Comparison of ENCODE assay signal across 18 cellular contexts in the genomic region with DNA sequence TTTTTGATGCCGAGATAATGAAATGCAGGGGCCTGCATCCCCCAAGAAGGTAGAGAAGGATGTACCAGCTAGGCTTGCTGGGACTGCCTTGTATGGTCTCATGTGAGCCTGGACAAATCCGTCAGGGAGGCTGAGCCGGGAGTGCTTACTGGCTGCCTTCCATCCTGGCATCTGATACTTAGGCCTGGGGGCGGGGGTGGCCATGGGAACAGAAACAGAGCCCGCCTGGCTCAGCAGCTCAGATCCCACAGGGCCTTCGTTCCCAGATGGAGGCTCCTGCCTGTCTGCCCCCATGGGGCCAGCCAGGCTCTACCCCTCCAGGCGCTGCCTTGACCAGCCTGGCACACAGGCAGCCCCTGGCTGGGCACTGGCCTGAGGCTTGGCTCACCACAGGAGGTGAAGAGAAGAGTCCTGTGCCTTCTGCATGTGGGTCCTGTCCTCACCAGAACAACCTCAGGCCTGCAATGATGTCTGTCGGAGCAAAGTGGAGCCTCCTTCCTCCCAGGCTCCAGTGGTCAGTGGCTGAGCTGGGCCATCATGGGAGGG. TPM values are rescaled to one million over a fixed set of nuclear protein-coding genes. Genes with fewer than 3 reads are reported as not detected.
DNase-seq lines count a peak whose midpoint lies in the region; ATAC-seq and TF ChIP-seq lines count a peak whose summit lies in the region.
"Had no signal": no experiment of that assay in that cellular context is flagged by ENCODE, and none has a peak within 500 bp of the region (broad histone marks: within the 10 kb centered on the region; RNA-seq: fewer than 3 reads in every experiment).

No MANE protein-coding gene starts in this region.

- H3K4me1 ChIP-seq in right atrium auricular region (no peaks in the 10 kb centered on the region), right cardiac atrium (ENCODE audit: control insufficient read depth, insufficient read depth, low read length) (no peaks in the 10 kb centered on the region), foreskin keratinocyte (no peaks in the 10 kb centered on the region), prostate gland (replicated peaks) (no peaks in the 10 kb centered on the region)
- H3K4me1 ChIP-seq: adrenal gland, heart left ventricle, neural progenitor cell had no signal

- H3K4me1 Mint-ChIP-seq in brain (peaks cover 30% of the 10 kb centered on the region), mesothelial cell of epicardium (peaks cover 39% of the 10 kb centered on the region)

- DNase-seq in right atrium auricular region (ENCODE audit: low spot score) (peak; percentile 54), right cardiac atrium (no peak), mesothelial cell of epicardium (ENCODE audit: low spot score in 2 of 2, unreplicated experiment in 2 of 2) (peak in 1 of 2 experiments; percentile 37), foreskin keratinocyte (no peak), prostate gland (ENCODE audit: low spot score) (no peak), left ventricle myocardium superior (no peak)
- DNase-seq: activated T-cell treated with anti-CD3 and anti-CD28 coated beads, Interleukin-2, amount 50 U/mL, for 1 hour; DMS153; heart left ventricle; NCI-H187 had no signal

- no peak for TF ChIP-seq CTCF in right atrium auricular region (IDR thresholded peaks at IDR 0.05)
- TF ChIP-seq CTCF in brain (conservative IDR thresholded peaks at IDR 0.05) = no peak
- no peak for TF ChIP-seq CTCF in mesothelial cell of epicardium (IDR thresholded peaks at IDR 0.05; ENCODE audit: unreplicated experiment)
- TF ChIP-seq CTCF in foreskin keratinocyte (conservative IDR thresholded peaks at IDR 0.05) = no peak
- no peak for TF ChIP-seq CTCF in prostate gland (IDR thresholded peaks at IDR 0.05)

- ATAC-seq in right cardiac atrium (no peak), foreskin keratinocyte (no peak), GM19351 (IDR thresholded peaks at IDR 0.05; ENCODE audit: unreplicated experiment) (no peak), left ventricle myocardium superior (no peak)
- ATAC-seq: activated CD4-positive, CD25-positive, alpha-beta regulatory T cell treated with anti-CD3 and anti-CD28 coated beads, Interleukin-2, amount 50 U/mL, for 24 hours; K562; left colon had no signal

- H3K9me3 Mint-ChIP-seq in brain = peaks cover 0 to 8% (median 0%) of the 10 kb centered on the region in 5 experiments
- no peaks in the 10 kb centered on the region for H3K9me3 Mint-ChIP-seq in mesothelial cell of epicardium
- H3K9me3 Mint-ChIP-seq: type B pancreatic cell had no signal

- H3K9me3 ChIP-seq in right atrium auricular region (no peaks in the 10 kb centered on the region), right cardiac atrium (ENCODE audit: control insufficient read depth, low read length) (no peaks in the 10 kb centered on the region), prostate gland (no peaks in the 10 kb centered on the region)
- H3K9me3 ChIP-seq: adrenal gland, heart left ventricle had no signal

- intact Hi-C loops in right cardiac atrium (cut with DNase I) = no loop called here
- intact Hi-C loops in prostate gland (cut with DNase I) = no loop called here
- intact Hi-C loops in left ventricle myocardium superior (cut with micrococcal nuclease) = no loop called here

- H3K4me3 Mint-ChIP-seq in brain (peak overlapping the region in 1 of 5 experiments; percentile 1), mesothelial cell of epicardium (no peak overlapping the region)
- H3K4me3 Mint-ChIP-seq: neural progenitor cell, type B pancreatic cell had no signal

- no peak overlapping the region for H3K27ac ChIP-seq in right atrium auricular region
- no peak overlapping the region for H3K27ac ChIP-seq in right cardiac atrium (ENCODE audit: low read length)
- no peak overlapping the region for H3K27ac ChIP-seq in foreskin keratinocyte
- no peak overlapping the region for H3K27ac ChIP-seq in prostate gland
- H3K27ac ChIP-seq: adrenal gland, neural progenitor cell had no signal

- TF ChIP-seq POLR2A in prostate gland (IDR thresholded peaks at IDR 0.05) = no peak

- 54% methylated on average over 8 of the region's 8 CpGs for WGBS in right cardiac atrium
- 46% methylated on average over 7 of the region's 8 CpGs for WGBS in prostate gland

- H3K36me3 Mint-ChIP-seq in brain (no peaks in the 10 kb centered on the region), mesothelial cell of epicardium (no peaks in the 10 kb centered on the region)
- H3K36me3 Mint-ChIP-seq: neural progenitor cell, type B pancreatic cell had no signal

- H3K4me3 ChIP-seq in right atrium auricular region (no peak overlapping the region), right cardiac atrium (ENCODE audit: low read length) (no peak overlapping the region), prostate gland (no peak overlapping the region)
- H3K4me3 ChIP-seq: adrenal gland, heart left ventricle, K562, neural progenitor cell had no signal

- H3K27me3 Mint-ChIP-seq in brain (peaks cover 7% of the 10 kb centered on the region), mesothelial cell of epicardium (ENCODE audit: low read depth) (no peaks in the 10 kb centered on the region)

- H3K27ac Mint-ChIP-seq in brain (peak overlapping the region in 4 of 5 experiments; percentile 40 to 84 (median 70)), mesothelial cell of epicardium (peak overlapping the region; percentile 63)
- H3K27ac Mint-ChIP-seq: type B pancreatic cell had no signal

- no peaks in the 10 kb centered on the region for H3K36me3 ChIP-seq in right atrium auricular region
- H3K36me3 ChIP-seq in prostate gland = no peaks in the 10 kb centered on the region
- H3K36me3 ChIP-seq: adrenal gland, heart left ventricle, neural progenitor cell had no signal

- H3K27me3 ChIP-seq in right atrium auricular region = no peaks in the 10 kb centered on the region
- H3K27me3 ChIP-seq in right cardiac atrium (ENCODE audit: control insufficient read depth, insufficient read depth) = no peaks in the 10 kb centered on the region
- no peaks in the 10 kb centered on the region for H3K27me3 ChIP-seq in foreskin keratinocyte
- no peaks in the 10 kb centered on the region for H3K27me3 ChIP-seq in prostate gland (replicated peaks; ENCODE audit: insufficient read depth)
- H3K27me3 ChIP-seq: adrenal gland, heart left ventricle, neural progenitor cell had no signal

RNA-seq across cellular contexts. Expression of a gene that starts 10.5 kb away (rescaled TPM):
- total RNA-seq in right atrium auricular region (not detected), right cardiac atrium (not detected), mesothelial cell of epicardium (0.09 TPM in 1 of 3 replicates, not detected in the others), foreskin keratinocyte (not detected in 2 replicates), prostate gland (under 1 TPM in 1 of 2 donors, not detected in 1; 0.68 TPM), left ventricle myocardium superior (not detected)
- polyA plus RNA-seq in right cardiac atrium (not detected), brain (ENCODE audit: insufficient read depth, low read depth, low replicate concordance) (not detected), foreskin keratinocyte (not detected in 2 replicates)
- total RNA-seq: adrenal gland, heart left ventricle, K562, left colon had no signal
- polyA plus RNA-seq: adrenal gland, heart left ventricle, K562 had no signal

RNA-seq across cellular contexts. Expression of a gene that starts 45.6 kb away (rescaled TPM):
- total RNA-seq in right atrium auricular region (not detected), right cardiac atrium (not detected), mesothelial cell of epicardium (0.13 to 0.29 TPM (median 0.18 TPM) in 3 replicates), foreskin keratinocyte (not detected in 2 replicates), prostate gland (under 1 TPM in 1 of 2 donors, not detected in 1; 0.97 TPM), left ventricle myocardium superior (not detected)
- polyA plus RNA-seq in right cardiac atrium (not detected), brain (ENCODE audit: insufficient read depth, low read depth, low replicate concordance) (0.08 TPM), foreskin keratinocyte (not detected in 2 replicates)
- total RNA-seq: adrenal gland, heart left ventricle, left colon had no signal
- polyA plus RNA-seq: adrenal gland, heart left ventricle had no signal
